ENCODE assay signal across 8 cellular contexts in genomic region chr1:152869808-152870419, GRCh38. TPM values are rescaled to one million over a fixed set of nuclear protein-coding genes. Genes with fewer than 3 reads are reported as not detected.
A peak's percentile ranks its signal among the peaks of the same experiment; 100 is the strongest.
DNase-seq lines count a peak whose midpoint lies in the region; ATAC-seq and TF ChIP-seq lines count a peak whose summit lies in the region.

No MANE protein-coding gene starts in this region.

- H3K4me3 Mint-ChIP-seq in activated T-cell treated with anti-CD3 and anti-CD28 coated beads, Interleukin-2, amount 50 U/mL, for 24 hours = no peak overlapping the region

- intact Hi-C loops in PC-3 (cut with micrococcal nuclease) (no loop called here), testis (cut with DNase I; ENCODE audit: low total_unique reads) (no loop called here)

- H3K4me2 ChIP-seq in PC-3 (ENCODE audit: low read length) = no peak overlapping the region

- DNase-seq in GM10266 (ENCODE audit: extremely low spot score) = peak; percentile 74
- peak; percentile 69 for DNase-seq in HT1080 (ENCODE audit: low read depth)
- peak; percentile 89 for DNase-seq in PC-3
- peak; percentile 59 for DNase-seq in activated T-cell treated with anti-CD3 and anti-CD28 coated beads, Interleukin-2, amount 50 U/mL, for 24 hours
- DNase-seq in fibroblast of the aortic adventitia (ENCODE audit: low read depth) = peak; percentile 69
- peak; percentile 9 for DNase-seq in occipital lobe (lab: John Stamatoyannopoulos, UW)
- DNase-seq in testis = peak; percentile 86

- H3K9me3 ChIP-seq in PC-3 (ENCODE audit: low read length) (no peaks in the 10 kb centered on the region), testis (no peaks in the 10 kb centered on the region)

- peak; percentile 92 for TF ChIP-seq CTCF in GM10266 (IDR thresholded peaks at IDR 0.05; ENCODE audit: control insufficient read depth, insufficient read depth, low read depth, missing control alignments)
- TF ChIP-seq CTCF in PC-3 (conservative IDR thresholded peaks at IDR 0.05; ENCODE audit: low read depth, low read length) = peak; percentile 89
- TF ChIP-seq CTCF in fibroblast of the aortic adventitia (IDR thresholded peaks at IDR 0.05; ENCODE audit: insufficient read depth, low read length) = peak; percentile 85
- peak in 2 of 3 experiments; percentile 48 to 52 for TF ChIP-seq CTCF in testis (IDR thresholded peaks at IDR 0.05)

- H3K9me3 Mint-ChIP-seq in activated T-cell treated with anti-CD3 and anti-CD28 coated beads, Interleukin-2, amount 50 U/mL, for 24 hours = no peaks in the 10 kb centered on the region

- H3K27me3 ChIP-seq in PC-3 (ENCODE audit: low read length) (no peaks in the 10 kb centered on the region), testis (no peaks in the 10 kb centered on the region)

- H4K20me1 ChIP-seq in PC-3 (ENCODE audit: low read length) = no peaks in the 10 kb centered on the region

- peak; percentile 75 for ATAC-seq in PC-3
- no peak for ATAC-seq in HG03378 (IDR thresholded peaks at IDR 0.05; ENCODE audit: unreplicated experiment)

- POLR2A ChIA-PET in PC-3 (lab: Charles Lee; ENCODE audit: unreplicated experiment) = no interaction called here

- H3K9me2 ChIP-seq in PC-3 (replicated peaks; ENCODE audit: low read length) = no peaks in the 10 kb centered on the region

- peaks cover 10% of the 10 kb centered on the region for H3K27me3 Mint-ChIP-seq in activated T-cell treated with anti-CD3 and anti-CD28 coated beads, Interleukin-2, amount 50 U/mL, for 24 hours

- no peak overlapping the region for H3K4me3 ChIP-seq in PC-3 (ENCODE audit: low read length)
- H3K4me3 ChIP-seq in fibroblast of the aortic adventitia (ENCODE audit: low read depth, low read length) = no peak overlapping the region
- no peak overlapping the region for H3K4me3 ChIP-seq in testis

- no peaks in the 10 kb centered on the region for H3K4me1 Mint-ChIP-seq in activated T-cell treated with anti-CD3 and anti-CD28 coated beads, Interleukin-2, amount 50 U/mL, for 24 hours (ENCODE audit: low read depth)

- H3K9ac ChIP-seq in PC-3 (ENCODE audit: low read length) = no peak overlapping the region

- no peaks in the 10 kb centered on the region for H3K79me2 ChIP-seq in PC-3 (ENCODE audit: low read length)

- no peak overlapping the region for H3K27ac Mint-ChIP-seq in activated T-cell treated with anti-CD3 and anti-CD28 coated beads, Interleukin-2, amount 50 U/mL, for 24 hours

- no peaks in the 10 kb centered on the region for H3F3A ChIP-seq in PC-3 (ENCODE audit: low read length, unreplicated experiment)

- no peak overlapping the region for H2AFZ ChIP-seq in PC-3 (ENCODE audit: low read length)

- CTCF ChIA-PET in PC-3 (lab: Charles Lee) = interaction anchor here (0.6 to 1.0 kb wide), 4 partner anchors 13 to 323 kb away, joined by 3 to 8 read pairs (median 4); no protein-coding TSS in a partner anchor

- BruUV-seq in PC-3 (replicated peaks; lab: Mats Ljungman, UMichigan) = no TSS peak

- H3K36me3 ChIP-seq in PC-3 (ENCODE audit: low read depth, low read length) = no peaks in the 10 kb centered on the region
- H3K36me3 ChIP-seq in testis (ENCODE audit: low read depth, missing control alignments) = no peaks in the 10 kb centered on the region

- no peak for TF ChIP-seq POLR2A in testis (IDR thresholded peaks at IDR 0.05)

- H3K27ac ChIP-seq in PC-3 (ENCODE audit: low read length) (no peak overlapping the region), testis (no peak overlapping the region)

- H3K36me3 Mint-ChIP-seq in activated T-cell treated with anti-CD3 and anti-CD28 coated beads, Interleukin-2, amount 50 U/mL, for 24 hours (ENCODE audit: low read depth) = no peaks in the 10 kb centered on the region

- peaks cover 11% of the 10 kb centered on the region for H3K4me1 ChIP-seq in PC-3 (ENCODE audit: insufficient read depth, low read length)
- H3K4me1 ChIP-seq in testis = no peaks in the 10 kb centered on the region

- WGBS in testis, 2 donors = 24 to 28% methylated on average over 9 of the region's 9 CpGs

RNA-seq across cellular contexts. Expression of gene SMCP, which starts 8.2 kb away (rescaled TPM):
- total RNA-seq in HT1080 (2014; rRNA removed; shearing (Covaris generic)) = not detected in 2 replicates
- polyA plus RNA-seq in HT1080 (2015; cell fraction: cytosol; rRNA removed) = 0.33 TPM in 1 of 2 replicates, not detected in the other
- polyA plus RNA-seq in HT1080 (2015; cell fraction: nucleus; rRNA removed) = not detected in 2 replicates
- not detected in 2 replicates for total RNA-seq in PC-3 (2014; rRNA removed)
- not detected in 2 replicates for total RNA-seq in fibroblast of the aortic adventitia (ENCODE audit: low replicate concordance)
- not detected for total RNA-seq in occipital lobe
- total RNA-seq in testis = 100 to 1,000 TPM; 249 to 786 TPM
- 724 TPM for polyA plus RNA-seq in testis (ENCODE audit: insufficient read depth, low read depth, low replicate concordance)

RNA-seq across cellular contexts. Expression of gene LCE7A, which starts 10.1 kb away (rescaled TPM):
- not detected in 2 replicates for total RNA-seq in HT1080 (2014; rRNA removed; shearing (Covaris generic))
- polyA plus RNA-seq in HT1080 (2015; cell fraction: cytosol; rRNA removed) = not detected in 2 replicates
- polyA plus RNA-seq in HT1080 (2015; cell fraction: nucleus; rRNA removed) = not detected in 2 replicates
- total RNA-seq in PC-3 (2014; rRNA removed) = not detected in 2 replicates
- total RNA-seq in fibroblast of the aortic adventitia (ENCODE audit: low replicate concordance) = not detected in 2 replicates
- total RNA-seq in occipital lobe = not detected
- total RNA-seq in testis = not detected
- polyA plus RNA-seq in testis (ENCODE audit: insufficient read depth, low read depth, low replicate concordance) = not detected

RNA-seq across cellular contexts. Expression of gene LCE6A, which starts 27.3 kb away (rescaled TPM):
- total RNA-seq in HT1080 (2014; rRNA removed; shearing (Covaris generic)) = not detected in 2 replicates
- not detected in 2 replicates for polyA plus RNA-seq in HT1080 (2015; cell fraction: cytosol; rRNA removed)
- not detected in 2 replicates for polyA plus RNA-seq in HT1080 (2015; cell fraction: nucleus; rRNA removed)
- total RNA-seq in PC-3 (2014; rRNA removed) = not detected in 2 replicates
- total RNA-seq in fibroblast of the aortic adventitia (ENCODE audit: low replicate concordance) = not detected in 2 replicates
- not detected for total RNA-seq in occipital lobe
- total RNA-seq in testis = not detected
- not detected for polyA plus RNA-seq in testis (ENCODE audit: insufficient read depth, low read depth, low replicate concordance)

RNA-seq across cellular contexts. Expression of gene IVL, which starts 38.4 kb away (rescaled TPM):
- total RNA-seq in HT1080 (2014; rRNA removed; shearing (Covaris generic)) = 0.26 and 0.33 TPM in 2 replicates
- polyA plus RNA-seq in HT1080 (2015; cell fraction: cytosol; rRNA removed) = 1.2 and 1.6 TPM in 2 replicates
- 1.5 and 2.6 TPM in 2 replicates for polyA plus RNA-seq in HT1080 (2015; cell fraction: nucleus; rRNA removed)
- total RNA-seq in PC-3 (2014; rRNA removed) (0.55 and 1.0 TPM in 2 replicates), fibroblast of the aortic adventitia (ENCODE audit: low replicate concordance) (not detected in 2 replicates), occipital lobe (not detected), testis (not detected)
- not detected for polyA plus RNA-seq in testis (ENCODE audit: insufficient read depth, low read depth, low replicate concordance)

RNA-seq across cellular contexts. Expression of gene LCE1A, which starts 42.6 kb away (rescaled TPM):
- total RNA-seq in HT1080 (2014; rRNA removed; shearing (Covaris generic)) = not detected in 2 replicates
- not detected in 2 replicates for polyA plus RNA-seq in HT1080 (2015; cell fraction: cytosol; rRNA removed)
- polyA plus RNA-seq in HT1080 (2015; cell fraction: nucleus; rRNA removed) = not detected in 2 replicates
- total RNA-seq in PC-3 (2014; rRNA removed) = not detected in 2 replicates
- total RNA-seq in fibroblast of the aortic adventitia (ENCODE audit: low replicate concordance) = not detected in 2 replicates
- total RNA-seq in occipital lobe = not detected
- total RNA-seq in testis = not detected
- not detected for polyA plus RNA-seq in testis (ENCODE audit: insufficient read depth, low read depth, low replicate concordance)

Comparison
In these comparisons a context has a peak if more than half of its experiments do, and no peak if none do; other contexts are left out.
1. DNase-seq: peak in every context shown above with its lines; median percentile 89 in PC-3; 86 in testis; 74 in GM10266; 69 in HT1080; 69 in fibroblast of the aortic adventitia; 59 in activated T-cell treated with anti-CD3 and anti-CD28 coated beads, Interleukin-2, amount 50 U/mL, for 24 hours; 9 in occipital lobe.
2. RNA of gene SMCP, which starts 8.2 kb away (total RNA-seq): 249 to 786 TPM in testis; not detected in HT1080, not detected in PC-3, not detected in fibroblast of the aortic adventitia and not detected in occipital lobe (single experiment); every median in the first group is over 100 times any median in the second.
3. Peak in every context shown above with its lines, with median percentiles within 50 percentile points of each other: CTCF ChIP-seq.